In genomic region chr4:6267573-6267972, GRCh38 we compare ENCODE assay signal across 1 cellular context.
TF ChIP-seq lines count a peak whose summit lies in the region.

No MANE protein-coding gene starts in this region.

TF ChIP-seq in HEK293, 187 proteins besides CTCF, POLR2A, EP300 and RAD21:
- TF ChIP-seq PRDM10 (tag by site-specific recombination; IDR thresholded peaks at IDR 0.05): peak; percentile 42
- TF ChIP-seq ZNF132 (tag by site-specific recombination; IDR thresholded peaks at IDR 0.05; ENCODE audit: borderline replicate concordance): no peak
